Comparison of ENCODE assay signal across 8 cellular contexts in the genomic region with DNA sequence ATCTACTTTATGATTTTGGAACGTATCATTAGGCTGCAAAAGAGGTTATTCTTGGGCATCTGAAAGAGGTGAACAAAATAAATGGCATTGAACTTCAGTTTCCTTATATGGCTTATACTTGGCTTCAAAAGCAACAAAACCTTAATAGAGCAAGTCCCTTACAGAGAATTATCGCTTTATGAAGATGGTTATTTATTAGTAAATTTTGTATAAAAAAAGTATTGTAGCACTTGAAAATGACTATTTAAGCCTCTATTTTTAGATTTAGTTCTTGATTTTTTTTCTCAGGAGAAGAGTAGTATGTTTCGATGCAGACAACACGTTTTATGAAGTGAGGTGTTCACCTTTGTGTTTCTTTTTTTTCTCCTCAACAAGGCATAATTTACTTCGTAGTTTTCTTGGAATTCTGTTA. TPM values are rescaled to one million over a fixed set of nuclear protein-coding genes. Genes with fewer than 3 reads are reported as not detected.
DNase-seq lines count a peak whose midpoint lies in the region; ATAC-seq and TF ChIP-seq lines count a peak whose summit lies in the region.

No MANE protein-coding gene starts in this region.

- intact Hi-C loops in heart left ventricle (cut with DNase I) (loop anchor here in 6 of 10 donors (5.0 to 10.0 kb wide), 6 partner anchors 84 to 216 kb away; a partner anchor contains a TSS), left cardiac atrium (cut with DNase I) (loop anchor here in 1 of 2 donors (5.0 kb wide), 3 partner anchors 44 to 214 kb away; a partner anchor contains a TSS), vagina (cut with DNase I) (no loop called here)

- H3K4me3 ChIP-seq in heart left ventricle = peak overlapping the region; percentile 12 to 97 (median 91)
- peak overlapping the region; percentile 56 for H3K4me3 ChIP-seq in astrocyte of the spinal cord (ENCODE audit: low read depth, low read length)
- peak overlapping the region; percentile 67 to 88 for H3K4me3 ChIP-seq in vagina

- ATAC-seq in heart left ventricle (no peak), left cardiac atrium (no peak)

- H3K36me3 ChIP-seq in heart left ventricle (peaks cover 0 to 16% (median 0%) of the 10 kb centered on the region in 9 donors), vagina (no peaks in the 10 kb centered on the region)

- no peak for DNase-seq in heart left ventricle
- no peak for DNase-seq in left cardiac atrium
- peak; percentile 39 for DNase-seq in astrocyte of the spinal cord (ENCODE audit: low read depth, low spot score)
- peak; percentile 36 for DNase-seq in medulla oblongata (ENCODE audit: extremely low spot score)
- no peak for DNase-seq in vagina (ENCODE audit: extremely low spot score in 2 of 2)
- DNase-seq in amniotic stem cell (lab: John Stamatoyannopoulos, UW) = no peak
- no peak for DNase-seq in NCI-H1694 (lab: John Stamatoyannopoulos, UW)
- DNase-seq in GF-D8 (lab: John Stamatoyannopoulos, UW) = no peak

- H3K4me1 ChIP-seq in heart left ventricle = peaks cover 0 to 50% (median 16%) of the 10 kb centered on the region in 12 donors
- H3K4me1 ChIP-seq in vagina = peaks cover 32% of the 10 kb centered on the region

- 7 to 13% (median 9%) methylated on average over 5 of the region's 5 CpGs for WGBS in heart left ventricle, 4 donors

- TF ChIP-seq CTCF in heart left ventricle (IDR thresholded peaks at IDR 0.05) (no peak), astrocyte of the spinal cord (IDR thresholded peaks at IDR 0.05; ENCODE audit: low read depth, low read length) (no peak), vagina (IDR thresholded peaks at IDR 0.05) (no peak)

- peak overlapping the region in 7 of 12 donors; percentile 96 to 100 (median 99) for H3K27ac ChIP-seq in heart left ventricle
- peak overlapping the region; percentile 95 for H3K27ac ChIP-seq in vagina

- TF ChIP-seq POLR2A in heart left ventricle (IDR thresholded peaks at IDR 0.05) (no peak), vagina (IDR thresholded peaks at IDR 0.05) (no peak)

- in situ Hi-C loops in astrocyte of the spinal cord (cut with HindIII; ENCODE audit: low sequenced_read_pairs) = no loop called here

- H3K27me3 ChIP-seq in heart left ventricle (no peaks in the 10 kb centered on the region), vagina (no peaks in the 10 kb centered on the region)

- H3K9me3 ChIP-seq in heart left ventricle = no peaks in the 10 kb centered on the region
- no peaks in the 10 kb centered on the region for H3K9me3 ChIP-seq in vagina

RNA-seq across cellular contexts. Expression of a gene that starts 2.0 kb away (rescaled TPM):
- total RNA-seq in heart left ventricle (10 to 100 TPM; 28.4 to 59.1 (median 41.3) TPM), left cardiac atrium (10 to 100 TPM; 39.9 to 40.2 TPM), vagina (52.3 TPM)
- 10 to 100 TPM in 1 of 2 donors, 1 to 10 TPM in 1; 6.7 to 17.7 TPM for polyA plus RNA-seq in heart left ventricle

Comparison
In these comparisons a context has a peak if more than half of its experiments do, and no peak if none do; other contexts are left out.
1. DNase-seq: peak in astrocyte of the spinal cord (single experiment) and medulla oblongata (single experiment); none in heart left ventricle (0 of 5), left cardiac atrium (single experiment), vagina (0 of 2), amniotic stem cell (single experiment), NCI-H1694 (single experiment) and GF-D8 (single experiment).
2. Peak in every context shown above with its lines, with median percentiles within 50 percentile points of each other: H3K4me3 ChIP-seq.